ENCODE assay signal across 9 cellular contexts in genomic region chr11:65352783-65353182, GRCh38. TPM values are rescaled to one million over a fixed set of nuclear protein-coding genes. Genes with fewer than 3 reads are reported as not detected.
A peak's percentile ranks its signal among the peaks of the same experiment; 100 is the strongest.
DNase-seq lines count a peak whose midpoint lies in the region; ATAC-seq and TF ChIP-seq lines count a peak whose summit lies in the region.
"Had no signal": no experiment of that assay in that cellular context is flagged by ENCODE, and none has a peak within 500 bp of the region (broad histone marks: within the 10 kb centered on the region; RNA-seq: fewer than 3 reads in every experiment).

No MANE protein-coding gene starts in this region.

- DNase-seq in DND-41 (no peak), Karpas-422 (peak; percentile 66), astrocyte of the cerebellum (ENCODE audit: low read depth) (no peak), ascending aorta (ENCODE audit: low spot score in 2 of 2) (no peak), substantia nigra (lab: John Stamatoyannopoulos, UW) (no peak), T1000 (lab: John Stamatoyannopoulos, UW) (no peak)
- DNase-seq in naive thymus-derived CD8-positive, alpha-beta T cell = no peak
- DNase-seq: erythroblast, NCI-H2081 treated with DMSO at 0.1 percent for 48 hours had no signal

- H4K20me1 ChIP-seq in DND-41 (ENCODE audit: insufficient read depth, low read length) = no peaks in the 10 kb centered on the region
- no peaks in the 10 kb centered on the region for H4K20me1 ChIP-seq in Karpas-422 (ENCODE audit: insufficient read depth, low read depth, low read length)

- peaks cover 12 to 20% (median 17%) of the 10 kb centered on the region in 4 donors for H3K4me1 Mint-ChIP-seq in naive thymus-derived CD8-positive, alpha-beta T cell

- H3K4me2 ChIP-seq in DND-41 (ENCODE audit: insufficient read depth, low read length) (no peak overlapping the region), Karpas-422 (ENCODE audit: low read depth, low read length, poor library complexity, severe bottlenecking) (no peak overlapping the region)

- H3K4me3 Mint-ChIP-seq in naive thymus-derived CD8-positive, alpha-beta T cell = peak overlapping the region in 1 of 10 donors; percentile 48

- peak overlapping the region in 7 of 10 donors; percentile 27 to 89 (median 58) for H3K27ac Mint-ChIP-seq in naive thymus-derived CD8-positive, alpha-beta T cell

- no peak overlapping the region for H3K27ac ChIP-seq in DND-41 (ENCODE audit: low read length)
- H3K27ac ChIP-seq in Karpas-422 (ENCODE audit: low read length) = no peak overlapping the region
- H3K27ac ChIP-seq in ascending aorta = no peak overlapping the region
- H3K27ac ChIP-seq in substantia nigra (ENCODE audit: low read depth, low read length, poor library complexity, severe bottlenecking) = no peak overlapping the region

- H2AFZ ChIP-seq in DND-41 (ENCODE audit: low read depth, low read length) = no peak overlapping the region
- H2AFZ ChIP-seq in Karpas-422 (ENCODE audit: low read length) = no peak overlapping the region

- POLR2A ChIA-PET in naive thymus-derived CD8-positive, alpha-beta T cell (lab: Charles Lee) = interaction anchor here (0.7 to 1.8 kb wide), 3 partner anchors 18 to 135 kb away, joined by 3 to 5 read pairs (median 3); partner anchors contain the start of gene DPF2

- peaks cover 5 to 49% (median 12%) of the 10 kb centered on the region in 3 donors for H3K36me3 Mint-ChIP-seq in naive thymus-derived CD8-positive, alpha-beta T cell

- H3K9me3 ChIP-seq in DND-41 (ENCODE audit: insufficient read depth, low read length, severe bottlenecking) (no peaks in the 10 kb centered on the region), Karpas-422 (ENCODE audit: low read length) (no peaks in the 10 kb centered on the region), ascending aorta (no peaks in the 10 kb centered on the region)

- no peaks in the 10 kb centered on the region for H3K9me2 ChIP-seq in Karpas-422 (replicated peaks; ENCODE audit: insufficient read depth, low read length)

- H3K9ac ChIP-seq in DND-41 (ENCODE audit: low read depth, low read length) (no peak overlapping the region), Karpas-422 (ENCODE audit: low read length) (no peak overlapping the region)

- intact Hi-C loops in ascending aorta (cut with DNase I) = no loop called here

- H3K79me2 ChIP-seq in DND-41 (ENCODE audit: insufficient read depth, low read length) (no peaks in the 10 kb centered on the region), Karpas-422 (ENCODE audit: low read length) (no peaks in the 10 kb centered on the region)

- H3K36me3 ChIP-seq in DND-41 (ENCODE audit: insufficient read depth, low read length) (peaks cover 43% of the 10 kb centered on the region), Karpas-422 (ENCODE audit: insufficient read depth, low read length) (peaks cover 17% of the 10 kb centered on the region; the same call in 1 of the 2 replicates), ascending aorta (peaks cover 47 to 49% of the 10 kb centered on the region in 2 donors)

- TF ChIP-seq CTCF in DND-41 (IDR thresholded peaks at IDR 0.05; ENCODE audit: borderline replicate concordance, extremely low read depth, low read length, poor library complexity, severe bottlenecking) (peak; percentile 46), astrocyte of the cerebellum (IDR thresholded peaks at IDR 0.05; ENCODE audit: low read depth, low read length, missing control alignments) (peak; percentile 34), ascending aorta (IDR thresholded peaks at IDR 0.05) (peak in 1 of 3 experiments; percentile 14)

- ATAC-seq in DND-41 (ENCODE audit: insufficient read depth, low read depth) = no peak
- ATAC-seq in naive thymus-derived CD8-positive, alpha-beta T cell = no peak

- H3K4me1 ChIP-seq in DND-41 (ENCODE audit: insufficient read depth, low read length) (peaks cover 21% of the 10 kb centered on the region), Karpas-422 (ENCODE audit: low read length) (peaks cover 14% of the 10 kb centered on the region), ascending aorta (peaks cover 15 to 19% of the 10 kb centered on the region in 2 donors)

- H3K9me3 Mint-ChIP-seq in naive thymus-derived CD8-positive, alpha-beta T cell = no peaks in the 10 kb centered on the region

- no peaks in the 10 kb centered on the region for H3K27me3 Mint-ChIP-seq in naive thymus-derived CD8-positive, alpha-beta T cell

- in situ Hi-C loops in astrocyte of the cerebellum (cut with HindIII; ENCODE audit: low sequenced_read_pairs) = no loop called here

- no peak overlapping the region for H3K4me3 ChIP-seq in DND-41 (ENCODE audit: low read depth in 1 of 2, low read length in 2 of 2)
- H3K4me3 ChIP-seq in Karpas-422 (ENCODE audit: low read length) = no peak overlapping the region
- no peak overlapping the region for H3K4me3 ChIP-seq in astrocyte of the cerebellum (ENCODE audit: low read depth, low read length)
- no peak overlapping the region for H3K4me3 ChIP-seq in ascending aorta

- no peaks in the 10 kb centered on the region for H3K27me3 ChIP-seq in DND-41 (ENCODE audit: insufficient read depth, low read length, poor library complexity)
- H3K27me3 ChIP-seq in Karpas-422 (ENCODE audit: low read length) = no peaks in the 10 kb centered on the region
- no peaks in the 10 kb centered on the region for H3K27me3 ChIP-seq in ascending aorta

RNA-seq across cellular contexts. Expression of gene TIGD3, which starts 1.8 kb away (rescaled TPM):
- 0.11 and 0.83 TPM in 2 replicates for total RNA-seq in Karpas-422 (2014; rRNA removed; shearing (Covaris generic); ENCODE audit: low replicate concordance)
- total RNA-seq in naive thymus-derived CD8-positive, alpha-beta T cell = 1 to 10 TPM; 1.5 to 1.9 TPM
- under 1 TPM; 0.15 to 0.67 (median 0.21) TPM for polyA plus RNA-seq in naive thymus-derived CD8-positive, alpha-beta T cell
- not detected for total RNA-seq in ascending aorta

RNA-seq across cellular contexts. Expression of gene DPF2, which starts 19.1 kb away (rescaled TPM):
- total RNA-seq in Karpas-422 (2014; rRNA removed; shearing (Covaris generic); ENCODE audit: low replicate concordance) = 34.0 and 44.5 TPM in 2 replicates
- 100 to 1,000 TPM in 1 of 2 experiments, 10 to 100 TPM in 1; 96.5 to 100 TPM for total RNA-seq in naive thymus-derived CD8-positive, alpha-beta T cell
- 10 to 100 TPM; 48.3 to 64.9 (median 51.3) TPM for polyA plus RNA-seq in naive thymus-derived CD8-positive, alpha-beta T cell
- 70.9 TPM for total RNA-seq in ascending aorta

RNA-seq across cellular contexts. Expression of gene SLC25A45, which starts 29.7 kb away (rescaled TPM):
- total RNA-seq in Karpas-422 (2014; rRNA removed; shearing (Covaris generic); ENCODE audit: low replicate concordance) = 6.7 and 9.7 TPM in 2 replicates
- 10 to 100 TPM; 22.2 to 23.4 TPM for total RNA-seq in naive thymus-derived CD8-positive, alpha-beta T cell
- polyA plus RNA-seq in naive thymus-derived CD8-positive, alpha-beta T cell = 10 to 100 TPM; 10.8 to 19.2 (median 11.0) TPM
- total RNA-seq in ascending aorta = 11.4 TPM

RNA-seq across cellular contexts. Expression of gene FRMD8, which starts 33.7 kb away (rescaled TPM):
- total RNA-seq in Karpas-422 (2014; rRNA removed; shearing (Covaris generic); ENCODE audit: low replicate concordance) = 48.5 and 102 TPM in 2 replicates
- 10 to 100 TPM; 48.6 to 55.0 TPM for total RNA-seq in naive thymus-derived CD8-positive, alpha-beta T cell
- 10 to 100 TPM; 34.5 to 42.6 (median 35.4) TPM for polyA plus RNA-seq in naive thymus-derived CD8-positive, alpha-beta T cell
- 99.3 TPM for total RNA-seq in ascending aorta

RNA-seq across cellular contexts. Expression of gene CDC42EP2, which starts 38.1 kb away (rescaled TPM):
- total RNA-seq in Karpas-422 (2014; rRNA removed; shearing (Covaris generic); ENCODE audit: low replicate concordance) = 0.43 and 2.6 TPM in 2 replicates
- 1 to 10 TPM in 1 of 2 experiments, not detected in 1; 1.4 TPM for total RNA-seq in naive thymus-derived CD8-positive, alpha-beta T cell
- not detected for polyA plus RNA-seq in naive thymus-derived CD8-positive, alpha-beta T cell
- 20.6 TPM for total RNA-seq in ascending aorta
